In genomic region chr5:67206381-67207328, GRCh38 we compare ENCODE assay signal across 8 cellular contexts. TPM values are rescaled to one million over a fixed set of nuclear protein-coding genes. Genes with fewer than 3 reads are reported as not detected.
DNase-seq lines count a peak whose midpoint lies in the region; TF ChIP-seq lines count a peak whose summit lies in the region.

No MANE protein-coding gene starts in this region.

- H2AFZ ChIP-seq in MM.1S (ENCODE audit: low read length) (no peak overlapping the region), fibroblast of lung (ENCODE audit: low read length) (no peak overlapping the region)

- TF ChIP-seq CTCF in MM.1S (IDR thresholded peaks at IDR 0.05; ENCODE audit: low read length) (no peak), fibroblast of lung (conservative IDR thresholded peaks at IDR 0.05 in 1 of 2, IDR thresholded peaks at IDR 0.05 in 1 of 2; ENCODE audit: low read depth in 1 of 2, low read length in 2 of 2) (no peak)

- peaks cover 16% of the 10 kb centered on the region for H3K4me1 ChIP-seq in MM.1S (ENCODE audit: low read length)
- H3K4me1 ChIP-seq in fibroblast of lung (ENCODE audit: control insufficient read depth, extremely low read depth, insufficient read depth, low read length) = no peaks in the 10 kb centered on the region

- POLR2A ChIA-PET in activated CD4-positive, alpha-beta memory T cell treated with anti-CD3 and anti-CD28 coated beads, Interleukin-2, amount 10 ng/mL, durations not matched to agents 7 days and 5 days (lab: Charles Lee) = interaction anchor here (0.6 to 11.1 kb wide), 22 partner anchors 10 to 1280 kb away, joined by 3 to 863 read pairs (median 4); partner anchors contain the start of genes CD180, ERBIN and PIK3R1

- CTCF ChIA-PET in activated CD4-positive, alpha-beta memory T cell treated with anti-CD3 and anti-CD28 coated beads, Interleukin-2, amount 10 ng/mL, durations not matched to agents 7 days and 5 days (lab: Charles Lee) = interaction anchor here (0.6 to 16.6 kb wide), 16 partner anchors 9 to 1009 kb away, joined by 3 to 519 read pairs (median 4); partner anchors contain the start of gene PIK3R1

- H3K27ac ChIP-seq in MM.1S (ENCODE audit: low read length) (no peak overlapping the region; the same call in 1 of the 2 replicates), fibroblast of lung (ENCODE audit: insufficient read depth, low read length) (peak overlapping the region; percentile 20)

- H3K9me3 Mint-ChIP-seq in activated CD4-positive, alpha-beta memory T cell treated with anti-CD3 and anti-CD28 coated beads, Interleukin-2, amount 10 ng/mL, durations not matched to agents 7 days and 5 days = no peaks in the 10 kb centered on the region

- H3K4me1 Mint-ChIP-seq in activated CD4-positive, alpha-beta memory T cell treated with anti-CD3 and anti-CD28 coated beads, Interleukin-2, amount 10 ng/mL, durations not matched to agents 7 days and 5 days = peaks cover 81% of the 10 kb centered on the region

- H3K4me3 ChIP-seq in MM.1S (ENCODE audit: low read length) = no peak overlapping the region
- H3K4me3 ChIP-seq in fibroblast of lung (replicated peaks in 1 of 4; ENCODE audit: control extremely low read depth in 1 of 4, insufficient read depth in 1 of 4, low read depth in 3 of 4, low read length in 4 of 4) = no peak overlapping the region

- peaks cover 5% of the 10 kb centered on the region; the same call in 1 of the 2 replicates for H3K27me3 ChIP-seq in MM.1S (replicated peaks; ENCODE audit: insufficient read depth, low read length)
- no peaks in the 10 kb centered on the region for H3K27me3 ChIP-seq in fibroblast of lung (ENCODE audit: control insufficient read depth, insufficient read depth, low read length)

- peak overlapping the region; percentile 30; the same call in 1 of the 2 replicates for H3K4me2 ChIP-seq in MM.1S (ENCODE audit: low read depth, low read length)
- H3K4me2 ChIP-seq in fibroblast of lung (ENCODE audit: extremely low read depth, insufficient read depth, low read length) = no peak overlapping the region

- peak overlapping the region; percentile 16 for H3K4me3 Mint-ChIP-seq in activated CD4-positive, alpha-beta memory T cell treated with anti-CD3 and anti-CD28 coated beads, Interleukin-2, amount 10 ng/mL, durations not matched to agents 7 days and 5 days

- H3K36me3 Mint-ChIP-seq in activated CD4-positive, alpha-beta memory T cell treated with anti-CD3 and anti-CD28 coated beads, Interleukin-2, amount 10 ng/mL, durations not matched to agents 7 days and 5 days (ENCODE audit: low read depth) = peaks cover 17% of the 10 kb centered on the region

- H4K20me1 ChIP-seq in MM.1S (ENCODE audit: insufficient read depth, low read length) (no peaks in the 10 kb centered on the region), fibroblast of lung (ENCODE audit: control insufficient read depth, extremely low read depth, insufficient read depth, low read length) (no peaks in the 10 kb centered on the region)

- no peak overlapping the region for H3K9ac ChIP-seq in MM.1S (ENCODE audit: low read length)
- H3K9ac ChIP-seq in fibroblast of lung (ENCODE audit: insufficient read depth, low read length) = no peak overlapping the region

- peak overlapping the region; percentile 90 for H3K27ac Mint-ChIP-seq in activated CD4-positive, alpha-beta memory T cell treated with anti-CD3 and anti-CD28 coated beads, Interleukin-2, amount 10 ng/mL, durations not matched to agents 7 days and 5 days

- H3K79me2 ChIP-seq in MM.1S (ENCODE audit: low read length) (no peaks in the 10 kb centered on the region), fibroblast of lung (ENCODE audit: control insufficient read depth, insufficient read depth, low read length) (no peaks in the 10 kb centered on the region)

- no peaks in the 10 kb centered on the region for H3K36me3 ChIP-seq in MM.1S (replicated peaks; ENCODE audit: insufficient read depth, low read length)
- no peaks in the 10 kb centered on the region for H3K36me3 ChIP-seq in fibroblast of lung (ENCODE audit: control insufficient read depth, insufficient read depth, low read length)

- H3K27me3 Mint-ChIP-seq in activated CD4-positive, alpha-beta memory T cell treated with anti-CD3 and anti-CD28 coated beads, Interleukin-2, amount 10 ng/mL, durations not matched to agents 7 days and 5 days = no peaks in the 10 kb centered on the region

- H3F3A ChIP-seq in MM.1S (ENCODE audit: insufficient read depth, low read length) = peaks cover 8% of the 10 kb centered on the region

- H3K9me2 ChIP-seq in MM.1S (replicated peaks; ENCODE audit: insufficient read depth, low read length) = no peaks in the 10 kb centered on the region

- H3K9me3 ChIP-seq in MM.1S (replicated peaks; ENCODE audit: insufficient read depth, low read length) (no peaks in the 10 kb centered on the region), fibroblast of lung (ENCODE audit: control insufficient read depth, insufficient read depth, low read depth, low read length) (no peaks in the 10 kb centered on the region)

- DNase-seq in GM03348 (ENCODE audit: low spot score) = peak; percentile 23
- DNase-seq in HCEC 1CT = peak; percentile 69
- DNase-seq in MM.1S = peak; percentile 95
- peak; percentile 95 for DNase-seq in activated CD4-positive, alpha-beta memory T cell treated with anti-CD3 and anti-CD28 coated beads, Interleukin-2, amount 10 ng/mL, durations not matched to agents 7 days and 5 days
- peak; percentile 40 to 98 for DNase-seq in fibroblast of lung (ENCODE audit: low read depth in 2 of 2)
- DNase-seq in stimulated activated CD8-positive, alpha-beta memory T cell treated with anti-CD3 and anti-CD28 coated beads, Interleukin-12 subunit alpha, Interleukin-12 subunit beta, amount 100 ng/mL, for 1 hour (ENCODE audit: low read depth) = peak; percentile 67
- no peak for DNase-seq in NCI-H345 treated with DMSO at 0.1 percent for 48 hours (lab: John Stamatoyannopoulos, UW; ENCODE audit: unreplicated experiment)
- DNase-seq in DMS79 (lab: John Stamatoyannopoulos, UW) = no peak

RNA-seq across cellular contexts. Expression of gene CD180, which starts 10.1 kb away (rescaled TPM):
- under 1 TPM; 0.75 to 0.88 TPM for total RNA-seq in activated CD4-positive, alpha-beta memory T cell treated with anti-CD3 and anti-CD28 coated beads, Interleukin-2, amount 10 ng/mL, durations not matched to agents 7 days and 5 days
- not detected in 2 replicates for total RNA-seq in fibroblast of lung
- 0.14 and 0.28 TPM in 2 replicates for polyA plus RNA-seq in fibroblast of lung
- 0.08 and 0.14 TPM in 2 replicates for polyA plus RNA-seq in fibroblast of lung (2012)
- polyA minus RNA-seq in fibroblast of lung (ENCODE audit: low replicate concordance) = not detected in 2 replicates

Comparison
In these comparisons a context has a peak if more than half of its experiments do, and no peak if none do; other contexts are left out.
1. DNase-seq: peak in GM03348 (single experiment), HCEC 1CT (single experiment), MM.1S (single experiment), activated CD4-positive, alpha-beta memory T cell treated with anti-CD3 and anti-CD28 coated beads, Interleukin-2, amount 10 ng/mL, durations not matched to agents 7 days and 5 days (single experiment), fibroblast of lung (2 of 2) and stimulated activated CD8-positive, alpha-beta memory T cell treated with anti-CD3 and anti-CD28 coated beads, Interleukin-12 subunit alpha, Interleukin-12 subunit beta, amount 100 ng/mL, for 1 hour (single experiment); none in NCI-H345 treated with DMSO at 0.1 percent for 48 hours (single experiment) and DMS79 (single experiment).